Comparison of ENCODE assay signal across 1 cellular context in genomic region chr4:7594013-7594412, GRCh38.
TF ChIP-seq lines count a peak whose summit lies in the region.

No MANE protein-coding gene starts in this region.

TF ChIP-seq in GM23338, 12 proteins besides CTCF, POLR2A, EP300 and RAD21 (continued from another document):
- TF ChIP-seq ZNF462 (CRISPR knock-in tag; IDR thresholded peaks at IDR 0.05) (no peak), CREB1 (CRISPR knock-in tag; IDR thresholded peaks at IDR 0.05; ENCODE audit: low read depth) (no peak), REST (IDR thresholded peaks at IDR 0.05; ENCODE audit: unreplicated experiment) (no peak), NANOG (IDR thresholded peaks at IDR 0.05; ENCODE audit: borderline replicate concordance) (no peak), EZH2phosphoT487 (IDR thresholded peaks at IDR 0.05; ENCODE audit: unreplicated experiment) (no peak), JUNB (IDR thresholded peaks at IDR 0.05; ENCODE audit: unreplicated experiment) (no peak)
